ENCODE assay signal across 9 cellular contexts in genomic region chr1:227429447-227430359, GRCh38.
DNase-seq lines count a peak whose midpoint lies in the region; ATAC-seq and FAIRE-seq lines count a peak whose summit lies in the region.
"Had no signal": no experiment of that assay in that cellular context is flagged by ENCODE, and none has a peak within 500 bp of the region (broad histone marks: within the 10 kb centered on the region; RNA-seq: fewer than 3 reads in every experiment).

No MANE protein-coding gene starts in this region.

- peak overlapping the region; percentile 3 for H3K9ac ChIP-seq in skeletal muscle satellite cell (ENCODE audit: low read depth, low read length)

- no peaks in the 10 kb centered on the region for H3K36me3 ChIP-seq in skeletal muscle satellite cell (ENCODE audit: insufficient read depth, low read length)

- H3K4me3 Mint-ChIP-seq in stimulated activated effector memory CD8-positive, alpha-beta T cell treated with anti-CD3 and anti-CD28 coated beads, Interleukin-12 subunit alpha, Interleukin-12 subunit beta, amount 100 ng/mL, for 72 hours, result no peak overlapping the region
- H3K4me3 Mint-ChIP-seq in activated T-cell treated with anti-CD3 and anti-CD28 coated beads, Interleukin-2, amount 50 U/mL, for 24 hours, result no peak overlapping the region
- H3K4me3 Mint-ChIP-seq: natural killer cell treated with Interleukin-12 subunit alpha and Interleukin-12 subunit beta and Interleukin-15 and Interleukin-18, amount 100 ng/mL, for 72 hours had no signal

- no peaks in the 10 kb centered on the region for H3K36me3 Mint-ChIP-seq in stimulated activated effector memory CD8-positive, alpha-beta T cell treated with anti-CD3 and anti-CD28 coated beads, Interleukin-12 subunit alpha, Interleukin-12 subunit beta, amount 100 ng/mL, for 72 hours
- no peaks in the 10 kb centered on the region for H3K36me3 Mint-ChIP-seq in activated T-cell treated with anti-CD3 and anti-CD28 coated beads, Interleukin-2, amount 50 U/mL, for 24 hours (ENCODE audit: low read depth)
- H3K36me3 Mint-ChIP-seq: natural killer cell treated with Interleukin-12 subunit alpha and Interleukin-12 subunit beta and Interleukin-15 and Interleukin-18, amount 100 ng/mL, for 72 hours had no signal

- no peak overlapping the region for H3K27ac Mint-ChIP-seq in stimulated activated effector memory CD8-positive, alpha-beta T cell treated with anti-CD3 and anti-CD28 coated beads, Interleukin-12 subunit alpha, Interleukin-12 subunit beta, amount 100 ng/mL, for 72 hours
- no peak overlapping the region for H3K27ac Mint-ChIP-seq in activated T-cell treated with anti-CD3 and anti-CD28 coated beads, Interleukin-2, amount 50 U/mL, for 24 hours
- H3K27ac Mint-ChIP-seq: natural killer cell treated with Interleukin-12 subunit alpha and Interleukin-12 subunit beta and Interleukin-15 and Interleukin-18, amount 100 ng/mL, for 72 hours had no signal

- no peaks in the 10 kb centered on the region for H3K4me1 Mint-ChIP-seq in stimulated activated effector memory CD8-positive, alpha-beta T cell treated with anti-CD3 and anti-CD28 coated beads, Interleukin-12 subunit alpha, Interleukin-12 subunit beta, amount 100 ng/mL, for 72 hours
- H3K4me1 Mint-ChIP-seq in activated T-cell treated with anti-CD3 and anti-CD28 coated beads, Interleukin-2, amount 50 U/mL, for 24 hours (ENCODE audit: low read depth), result no peaks in the 10 kb centered on the region

- no peaks in the 10 kb centered on the region for H3K27me3 ChIP-seq in skeletal muscle satellite cell (ENCODE audit: control insufficient read depth, insufficient read depth, low read length)

- peak; percentile 55 for DNase-seq in GM04504 (ENCODE audit: low read depth)
- DNase-seq in left cardiac atrium, result no peak
- DNase-seq in stimulated activated effector memory CD8-positive, alpha-beta T cell treated with anti-CD3 and anti-CD28 coated beads, Interleukin-12 subunit alpha, Interleukin-12 subunit beta, amount 100 ng/mL, for 72 hours (ENCODE audit: low spot score in 2 of 2), result no peak
- DNase-seq in GM19240 (ENCODE audit: insufficient read length, low spot score), result no peak
- no peak for DNase-seq in MV-4-11 (lab: John Stamatoyannopoulos, UW)
- no peak for DNase-seq in activated T-cell treated with anti-CD3 and anti-CD28 coated beads, Interleukin-2, amount 50 U/mL, for 24 hours

- peak overlapping the region; percentile 66 for H3K4me2 ChIP-seq in skeletal muscle satellite cell (ENCODE audit: low read length)

- peak; percentile 45 to 46 for ATAC-seq in left cardiac atrium
- no peak for ATAC-seq in stimulated activated effector memory CD8-positive, alpha-beta T cell treated with anti-CD3 and anti-CD28 coated beads, Interleukin-12 subunit alpha, Interleukin-12 subunit beta, amount 100 ng/mL, for 72 hours
- ATAC-seq: natural killer cell treated with Interleukin-12 subunit alpha and Interleukin-12 subunit beta and Interleukin-15 and Interleukin-18, amount 100 ng/mL, for 72 hours had no signal

- H3K4me3 ChIP-seq in skeletal muscle satellite cell (ENCODE audit: low read length), result peak overlapping the region; percentile 48

- no peaks in the 10 kb centered on the region for H3K9me3 ChIP-seq in skeletal muscle satellite cell (replicated peaks; ENCODE audit: low read length)

- intact Hi-C loops in left cardiac atrium (cut with DNase I), result loop anchor here (5.0 to 10.0 kb wide), 4 partner anchors 65 to 195 kb away; partner anchors contain the start of gene CDC42BPA (in 1 of the 2)

- no peaks in the 10 kb centered on the region for H3K9me3 Mint-ChIP-seq in stimulated activated effector memory CD8-positive, alpha-beta T cell treated with anti-CD3 and anti-CD28 coated beads, Interleukin-12 subunit alpha, Interleukin-12 subunit beta, amount 100 ng/mL, for 72 hours
- H3K9me3 Mint-ChIP-seq in activated T-cell treated with anti-CD3 and anti-CD28 coated beads, Interleukin-2, amount 50 U/mL, for 24 hours, result no peaks in the 10 kb centered on the region
- H3K9me3 Mint-ChIP-seq: natural killer cell treated with Interleukin-12 subunit alpha and Interleukin-12 subunit beta and Interleukin-15 and Interleukin-18, amount 100 ng/mL, for 72 hours had no signal

- peaks cover 31% of the 10 kb centered on the region for H3K4me1 ChIP-seq in skeletal muscle satellite cell (ENCODE audit: control insufficient read depth, insufficient read depth, low read length)

- peak; percentile 31 for FAIRE-seq in TTC549 (lab: Jason Lieb, UNC)

- H3K27me3 Mint-ChIP-seq in activated T-cell treated with anti-CD3 and anti-CD28 coated beads, Interleukin-2, amount 50 U/mL, for 24 hours, result peaks cover 20% of the 10 kb centered on the region
